In genomic region chr2:114192362-114192761, GRCh38 we compare ENCODE assay signal across 19 cellular contexts.
DNase-seq lines count a peak whose midpoint lies in the region; ATAC-seq and TF ChIP-seq lines count a peak whose summit lies in the region.
"Had no signal": no experiment of that assay in that cellular context is flagged by ENCODE, and none has a peak within 500 bp of the region (broad histone marks: within the 10 kb centered on the region; RNA-seq: fewer than 3 reads in every experiment).

No MANE protein-coding gene starts in this region.

- no peaks in the 10 kb centered on the region for H3K23me2 ChIP-seq in H9 (ENCODE audit: insufficient read length, low read depth, low read length, poor library complexity, severe bottlenecking)

- H3K36me3 Mint-ChIP-seq in Calu3 (ENCODE audit: insufficient read depth, unreplicated experiment) (no peaks in the 10 kb centered on the region), H9 (ENCODE audit: insufficient read depth in 1 of 3, low read depth in 3 of 3) (no peaks in the 10 kb centered on the region; a peak in 1 of 7 replicates)
- no peaks in the 10 kb centered on the region for H3K36me3 Mint-ChIP-seq in activated CD4-positive, alpha-beta memory T cell treated with anti-CD3 and anti-CD28 coated beads for 36 hours
- H3K36me3 Mint-ChIP-seq: activated naive CD4-positive, alpha-beta T cell treated with anti-CD3 and anti-CD28 coated beads, Interleukin-2, amount 10 ng/mL, durations not matched to agents 7 days and 5 days had no signal

- no peak overlapping the region for H3K4me2 ChIP-seq in MM.1S (ENCODE audit: low read depth, low read length)
- no peak overlapping the region for H3K4me2 ChIP-seq in H9 (ENCODE audit: insufficient read depth, insufficient read length, low read length)

- no peak overlapping the region for H3K56ac ChIP-seq in H9 (ENCODE audit: insufficient read length, low read depth, low read length)

- H3K9me3 ChIP-seq in RWPE2 (ENCODE audit: severe bottlenecking) (no peaks in the 10 kb centered on the region), MM.1S (replicated peaks; ENCODE audit: insufficient read depth, low read length) (no peaks in the 10 kb centered on the region), prostate gland (no peaks in the 10 kb centered on the region), H9 (ENCODE audit: control insufficient read depth, low read depth, low read length) (no peaks in the 10 kb centered on the region)
- H3K9me3 ChIP-seq: colonic mucosa, mucosa of descending colon had no signal

- H3F3A ChIP-seq in MM.1S (ENCODE audit: insufficient read depth, low read length), result no peaks in the 10 kb centered on the region

- no peak overlapping the region for H3T11ph ChIP-seq in H9 (ENCODE audit: low read length)

- H3K23ac ChIP-seq in H9 (ENCODE audit: insufficient read length, low read depth, low read length), result no peak overlapping the region

- no TSS peak for BruUV-seq in Calu3 (replicated peaks; lab: Mats Ljungman, UMichigan)

- no peak overlapping the region for H2BK5ac ChIP-seq in H9 (ENCODE audit: insufficient read length, low read length)

- no peak overlapping the region for H2BK12ac ChIP-seq in H9 (ENCODE audit: insufficient read length, low read depth, low read length)

- no peaks in the 10 kb centered on the region for H3K9me2 ChIP-seq in MM.1S (replicated peaks; ENCODE audit: insufficient read depth, low read length)

- H3K27ac ChIP-seq in RWPE2 (ENCODE audit: poor library complexity, severe bottlenecking) (no peak overlapping the region), MM.1S (ENCODE audit: low read length) (no peak overlapping the region), prostate gland (no peak overlapping the region), H9 (ENCODE audit: insufficient read length, low read depth, low read length) (no peak overlapping the region)
- H3K27ac ChIP-seq: colonic mucosa, VCaP had no signal

- intact Hi-C loops in Calu3 (cut with micrococcal nuclease; ENCODE audit: unreplicated experiment), result no loop called here
- intact Hi-C loops in activated CD4-positive, alpha-beta memory T cell treated with anti-CD3 and anti-CD28 coated beads for 36 hours (cut with micrococcal nuclease), result no loop called here
- intact Hi-C loops in prostate gland (cut with DNase I), result no loop called here

- H3K4me3 Mint-ChIP-seq in Calu3 (ENCODE audit: low read depth, unreplicated experiment) (no peak overlapping the region), H9 (no peak overlapping the region)
- H3K4me3 Mint-ChIP-seq in activated CD4-positive, alpha-beta memory T cell treated with anti-CD3 and anti-CD28 coated beads for 36 hours, result no peak overlapping the region
- H3K4me3 Mint-ChIP-seq: activated naive CD4-positive, alpha-beta T cell treated with anti-CD3 and anti-CD28 coated beads, Interleukin-2, amount 10 ng/mL, durations not matched to agents 7 days and 5 days had no signal

- H3K14ac ChIP-seq in H9 (ENCODE audit: insufficient read depth, low read length), result no peak overlapping the region

- H3K4me1 Mint-ChIP-seq in Calu3 (ENCODE audit: low read depth, unreplicated experiment) (peaks cover 16% of the 10 kb centered on the region), H9 (peaks cover 0 to 4% of the 10 kb centered on the region in 2 experiments; a peak in 2 of 4 replicates)
- no peaks in the 10 kb centered on the region for H3K4me1 Mint-ChIP-seq in activated CD4-positive, alpha-beta memory T cell treated with anti-CD3 and anti-CD28 coated beads for 36 hours (ENCODE audit: low read depth)
- H3K4me1 Mint-ChIP-seq: activated naive CD4-positive, alpha-beta T cell treated with anti-CD3 and anti-CD28 coated beads, Interleukin-2, amount 10 ng/mL, durations not matched to agents 7 days and 5 days had no signal

- POLR2A ChIA-PET in activated CD4-positive, alpha-beta memory T cell treated with anti-CD3 and anti-CD28 coated beads for 36 hours (lab: Charles Lee), result no interaction called here

- WGBS in prostate gland, result 76% methylated on average over 5 of the region's 5 CpGs
- no CpG with 5 or more reads among the region's 5 CpGs for WGBS in H9 (ENCODE audit: extremely low coverage, insufficient read length, low lambda C conversion rate)

- H2AFZ ChIP-seq in MM.1S (ENCODE audit: low read length), result no peak overlapping the region
- H2AFZ ChIP-seq in H9 (ENCODE audit: low read length), result no peak overlapping the region

- H3K9ac ChIP-seq in MM.1S (ENCODE audit: low read length), result no peak overlapping the region
- H3K9ac ChIP-seq in H9 (ENCODE audit: extremely low read depth, insufficient read length, low read length), result no peak overlapping the region

- CTCF ChIA-PET in Calu3 (lab: Charles Lee), result no interaction called here
- CTCF ChIA-PET in activated CD4-positive, alpha-beta memory T cell treated with anti-CD3 and anti-CD28 coated beads for 36 hours (lab: Charles Lee), result no interaction called here

- no peak overlapping the region for H3K18ac ChIP-seq in H9 (ENCODE audit: insufficient read length, low read depth, low read length)

- H3K79me2 ChIP-seq in MM.1S (ENCODE audit: low read length) (no peaks in the 10 kb centered on the region), H9 (ENCODE audit: insufficient read depth, low read length) (no peaks in the 10 kb centered on the region)

- H3K9me3 Mint-ChIP-seq in Calu3 (ENCODE audit: low read depth, unreplicated experiment) (peaks cover 3% of the 10 kb centered on the region), H9 (peaks cover 0 to 1% of the 10 kb centered on the region in 2 experiments; a peak in 2 of 5 replicates)
- no peaks in the 10 kb centered on the region for H3K9me3 Mint-ChIP-seq in activated CD4-positive, alpha-beta memory T cell treated with anti-CD3 and anti-CD28 coated beads for 36 hours
- H3K9me3 Mint-ChIP-seq: activated naive CD4-positive, alpha-beta T cell treated with anti-CD3 and anti-CD28 coated beads, Interleukin-2, amount 10 ng/mL, durations not matched to agents 7 days and 5 days had no signal

- H3K27me3 Mint-ChIP-seq in Calu3 (ENCODE audit: unreplicated experiment) (no peaks in the 10 kb centered on the region), H9 (ENCODE audit: low read depth) (no peaks in the 10 kb centered on the region)
- no peaks in the 10 kb centered on the region for H3K27me3 Mint-ChIP-seq in activated CD4-positive, alpha-beta memory T cell treated with anti-CD3 and anti-CD28 coated beads for 36 hours
- H3K27me3 Mint-ChIP-seq: activated naive CD4-positive, alpha-beta T cell treated with anti-CD3 and anti-CD28 coated beads, Interleukin-2, amount 10 ng/mL, durations not matched to agents 7 days and 5 days had no signal

- H4K20me1 ChIP-seq in MM.1S (ENCODE audit: insufficient read depth, low read length) (no peaks in the 10 kb centered on the region), H9 (ENCODE audit: control insufficient read depth, insufficient read depth, insufficient read length) (no peaks in the 10 kb centered on the region)

- H4K91ac ChIP-seq in H9 (ENCODE audit: insufficient read length, low read depth, low read length), result no peak overlapping the region

- no peak overlapping the region for H2BK20ac ChIP-seq in H9 (ENCODE audit: low read depth, low read length, poor library complexity, severe bottlenecking)

- DNase-seq in Calu3 (no peak), HT1080 (ENCODE audit: low read depth) (peak; percentile 76), RWPE2 (ENCODE audit: low spot score) (no peak), iPS-NIHi7 (ENCODE audit: extremely low spot score) (peak; percentile 22), MM.1S (no peak), prostate gland (ENCODE audit: low spot score) (no peak), H9 (no peak)
- no peak for DNase-seq in activated CD4-positive, alpha-beta memory T cell treated with anti-CD3 and anti-CD28 coated beads for 36 hours
- DNase-seq: activated CD4-positive, alpha-beta T cell treated with anti-CD3 and anti-CD28 coated beads, Interleukin-2, amount 50 U/mL, for 4 hours; activated naive CD4-positive, alpha-beta T cell treated with anti-CD3 and anti-CD28 coated beads, Interleukin-2, amount 10 ng/mL, durations not matched to agents 7 days and 5 days; activated T-cell treated with anti-CD3 and anti-CD28 coated beads, Interleukin-2, amount 50 U/mL, for 1 hour; colonic mucosa; GOT3; left colon; mucosa of descending colon; NCI-H1105 treated with DMSO at 0.1 percent for 48 hours; SHP77; stimulated activated CD4-positive, alpha-beta T cell treated with anti-CD3 and anti-CD28 coated beads, Interleukin-12 subunit alpha, Interleukin-12 subunit beta, amount 100 ng/mL, for 4 hours had no signal

- H3K4me3 ChIP-seq in RWPE2 (ENCODE audit: severe bottlenecking) (no peak overlapping the region), MM.1S (ENCODE audit: low read length) (no peak overlapping the region), prostate gland (no peak overlapping the region)
- H3K4me3 ChIP-seq: colonic mucosa, mucosa of descending colon had no signal

- no peak overlapping the region for H3K4ac ChIP-seq in H9 (ENCODE audit: low read depth, low read length)

- no peaks in the 10 kb centered on the region for H3K27me3 ChIP-seq in RWPE2 (ENCODE audit: insufficient read depth, poor library complexity, severe bottlenecking)
- no peaks in the 10 kb centered on the region for H3K27me3 ChIP-seq in MM.1S (replicated peaks; ENCODE audit: insufficient read depth, low read length)
- H3K27me3 ChIP-seq in prostate gland (replicated peaks; ENCODE audit: insufficient read depth), result no peaks in the 10 kb centered on the region
- no peaks in the 10 kb centered on the region for H3K27me3 ChIP-seq in H9 (ENCODE audit: insufficient read depth, low read length)
- H3K27me3 ChIP-seq: colonic mucosa had no signal

- TF ChIP-seq CTCF in Calu3 (IDR thresholded peaks at IDR 0.05; ENCODE audit: unreplicated experiment), result no peak
- no peak for TF ChIP-seq CTCF in RWPE2 (IDR thresholded peaks at IDR 0.05; ENCODE audit: poor library complexity, severe bottlenecking)
- no peak for TF ChIP-seq CTCF in MM.1S (IDR thresholded peaks at IDR 0.05; ENCODE audit: low read length)
- no peak for TF ChIP-seq CTCF in prostate gland (IDR thresholded peaks at IDR 0.05)
- TF ChIP-seq CTCF in H9 (conservative IDR thresholded peaks at IDR 0.05), result no peak

- H3K27ac Mint-ChIP-seq in Calu3 (ENCODE audit: unreplicated experiment), result peak overlapping the region; percentile 17
- H3K27ac Mint-ChIP-seq in activated CD4-positive, alpha-beta memory T cell treated with anti-CD3 and anti-CD28 coated beads for 36 hours, result no peak overlapping the region
- H3K27ac Mint-ChIP-seq in H9, result no peak overlapping the region
- H3K27ac Mint-ChIP-seq: activated naive CD4-positive, alpha-beta T cell treated with anti-CD3 and anti-CD28 coated beads, Interleukin-2, amount 10 ng/mL, durations not matched to agents 7 days and 5 days had no signal

- no peaks in the 10 kb centered on the region for H3K79me1 ChIP-seq in H9 (ENCODE audit: insufficient read depth, low read depth, low read length, poor library complexity, severe bottlenecking)

- H2BK15ac ChIP-seq in H9 (ENCODE audit: low read depth, low read length), result no peak overlapping the region

- TF ChIP-seq POLR2A in prostate gland (IDR thresholded peaks at IDR 0.05), result no peak

- H4K8ac ChIP-seq in H9 (replicated peaks; ENCODE audit: insufficient read length, low read depth, low read length), result no peak overlapping the region

- no peak overlapping the region for H2BK120ac ChIP-seq in H9 (ENCODE audit: low read depth, low read length, poor library complexity, severe bottlenecking)

- H4K5ac ChIP-seq in H9 (ENCODE audit: insufficient read length, low read depth, low read length), result no peak overlapping the region

- H2AK5ac ChIP-seq in H9 (ENCODE audit: insufficient read length, low read length), result no peak overlapping the region

- peak; percentile 64; the same call in 2 of the 3 replicates for ATAC-seq in RWPE2 (ENCODE audit: low read depth)
- ATAC-seq: left colon, mucosa of descending colon had no signal

- no peaks in the 10 kb centered on the region for H3K36me3 ChIP-seq in RWPE2 (ENCODE audit: low read depth)
- H3K36me3 ChIP-seq in MM.1S (replicated peaks; ENCODE audit: insufficient read depth, low read length), result no peaks in the 10 kb centered on the region
- no peaks in the 10 kb centered on the region for H3K36me3 ChIP-seq in prostate gland
- H3K36me3 ChIP-seq: colonic mucosa had no signal

- H3K4me1 ChIP-seq in RWPE2 (ENCODE audit: insufficient read depth, poor library complexity, severe bottlenecking) (no peaks in the 10 kb centered on the region), MM.1S (ENCODE audit: low read length) (no peaks in the 10 kb centered on the region), prostate gland (replicated peaks) (no peaks in the 10 kb centered on the region), H9 (ENCODE audit: insufficient read depth, low read length) (no peaks in the 10 kb centered on the region)
- H3K4me1 ChIP-seq: colonic mucosa had no signal

Comparison
In these comparisons a context has a peak if more than half of its experiments do, and no peak if none do; other contexts are left out.
1. DNase-seq: peak in HT1080 (single experiment) and iPS-NIHi7 (single experiment); none in Calu3 (single experiment), RWPE2 (single experiment), MM.1S (single experiment), activated CD4-positive, alpha-beta memory T cell treated with anti-CD3 and anti-CD28 coated beads for 36 hours (single experiment), prostate gland (single experiment) and H9 (single experiment).